In the genomic region with DNA sequence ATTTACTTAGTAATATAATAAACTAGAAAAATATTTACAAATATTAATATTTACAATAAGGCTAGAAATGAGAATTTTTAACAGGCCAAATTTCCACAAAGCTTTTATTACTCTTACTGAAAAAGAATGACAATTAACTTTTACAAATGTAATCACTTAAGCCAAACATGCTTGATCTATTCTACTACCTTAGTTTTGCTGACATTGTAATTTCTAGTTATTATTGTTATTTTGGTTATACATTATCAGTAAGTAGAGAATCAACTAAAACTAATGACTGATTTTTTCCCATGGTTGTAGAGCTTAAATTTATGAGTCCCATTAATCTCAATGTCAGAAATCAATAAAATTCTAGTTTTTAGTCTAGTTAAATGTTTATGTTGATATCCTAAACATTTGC, we compare ENCODE assay signal across 8 cellular contexts.
DNase-seq lines count a peak whose midpoint lies in the region; ATAC-seq, FAIRE-seq and TF ChIP-seq lines count a peak whose summit lies in the region.
"Not testable (repeated sequence)": the region's sequence is repeated elsewhere in the genome, so short reads cannot be mapped to it uniquely, and the experiment has no call there.

No MANE protein-coding gene starts in this region.

- not testable (repeated sequence) for TF ChIP-seq EP300 in A549 (IDR thresholded peaks at IDR 0.05); GM12878 (IDR thresholded peaks at IDR 0.05; ENCODE audit: borderline replicate concordance in 1 of 2, control insufficient read depth in 1 of 2, low read depth in 2 of 2, low read length in 2 of 2); HepG2 (IDR thresholded peaks at IDR 0.05; ENCODE audit: low read depth in 2 of 2, low read length in 2 of 2); HepG2 (CRISPR knock-in tag; IDR thresholded peaks at IDR 0.05; ENCODE audit: borderline replicate concordance)

- TF ChIP-seq CTCF in A549 (IDR thresholded peaks at IDR 0.05); GM12878 (IDR thresholded peaks at IDR 0.05 in 2 of 3, conservative IDR thresholded peaks at IDR 0.05 in 1 of 3; ENCODE audit: control insufficient read depth in 2 of 3, extremely low read depth in 1 of 3, insufficient read depth in 1 of 3, low read depth in 3 of 3, low read length in 3 of 3); HepG2 (CRISPR knock-in tag; IDR thresholded peaks at IDR 0.05): not testable (repeated sequence)

- not testable (repeated sequence) for H3K27me3 ChIP-seq in GM12878 (replicated peaks in 1 of 2; ENCODE audit: control insufficient read depth in 2 of 2, insufficient read depth in 2 of 2, low read length in 1 of 2); HepG2 (ENCODE audit: control insufficient read depth in 1 of 2, insufficient read depth in 2 of 2, low read length in 2 of 2); small intestine (ENCODE audit: control insufficient read depth in 2 of 2, insufficient read depth in 2 of 2, low read length in 2 of 2)

- SMC1A ChIA-PET in GM12878 (lab: Charles Lee; ENCODE audit: uncharacterized antibody, unreplicated experiment): not testable (repeated sequence)

- intact Hi-C loops in GM12878 (cut with micrococcal nuclease; ENCODE audit: unreplicated experiment); HepG2 (cut with micrococcal nuclease; ENCODE audit: unreplicated experiment): not testable (repeated sequence)

- POLR2A ChIA-PET in A549 (lab: Yijun Ruan, JAX); GM12878 (lab: Charles Lee); HepG2 (lab: Yijun Ruan, JAX): not testable (repeated sequence)

- H3K79me2 ChIP-seq in GM12878 (ENCODE audit: control insufficient read depth, insufficient read depth, low read length); HepG2 (ENCODE audit: insufficient read depth, low read length): not testable (repeated sequence)

- H3K27ac ChIP-seq in A549; GM12878 (ENCODE audit: control insufficient read depth, insufficient read depth); HepG2 (ENCODE audit: extremely low read length, insufficient read depth, low read length); small intestine (ENCODE audit: low read depth in 1 of 2, low read length in 1 of 2): not testable (repeated sequence)

- ATAC-seq in A549, GM12878, HepG2: not testable (repeated sequence)

- TF ChIP-seq POLR2A in A549 (IDR thresholded peaks at IDR 0.05; ENCODE audit: low read length); GM12878 (IDR thresholded peaks at IDR 0.05; ENCODE audit: low read depth, low read length); HepG2 (IDR thresholded peaks at IDR 0.05; ENCODE audit: insufficient read depth in 1 of 2, low read depth in 2 of 2, low read length in 2 of 2): not testable (repeated sequence)

- DNase-seq in A549 (ENCODE audit: low read depth in 1 of 2, low spot score in 1 of 2); GM18507 (ENCODE audit: extremely low spot score, insufficient read length, low read depth); GM12878 (ENCODE audit: low read depth, low spot score); frontal cortex (ENCODE audit: low spot score in 2 of 2); HepG2 (ENCODE audit: low spot score); small intestine: not testable (repeated sequence)

- not testable (repeated sequence) for H3K4me3 ChIP-seq in A549; GM12878; HepG2 (replicated peaks in 1 of 3; ENCODE audit: insufficient read depth in 1 of 3, low read depth in 2 of 3, low read length in 3 of 3); small intestine (ENCODE audit: low read depth in 1 of 2, low read length in 2 of 2)

- in situ Hi-C loops in GM12878 (cut with MboI); HepG2 (cut with HindIII; ENCODE audit: extremely low pct_ligation_motif_present, low pct_unique_long_range_greater_than_20kb): not testable (repeated sequence)

- not testable (repeated sequence) for H3K4me2 ChIP-seq in A549; GM12878 (ENCODE audit: control insufficient read depth, insufficient read depth); HepG2 (ENCODE audit: low read depth, low read length)

- H4K20me1 ChIP-seq in GM12878 (ENCODE audit: control insufficient read depth, insufficient read depth); HepG2 (ENCODE audit: insufficient read depth, low read length): not testable (repeated sequence)

- H3K9me3 ChIP-seq in A549; GM12878 (replicated peaks; ENCODE audit: control insufficient read depth, insufficient read depth, low read length); HepG2 (ENCODE audit: low read length); small intestine (ENCODE audit: control insufficient read depth, low read depth): not testable (repeated sequence)

- BruUV-seq in GM12878 (replicated peaks; lab: Mats Ljungman, UMichigan); HepG2 (replicated peaks; lab: Mats Ljungman, UMichigan): not testable (repeated sequence)

- H2AFZ ChIP-seq in GM12878 (ENCODE audit: control insufficient read depth, low read depth, low read length); HepG2 (ENCODE audit: low read length): not testable (repeated sequence)

- TF ChIP-seq RAD21 in A549 (conservative IDR thresholded peaks at IDR 0.05 in 1 of 2, IDR thresholded peaks at IDR 0.05 in 1 of 2); GM12878 (IDR thresholded peaks at IDR 0.05; ENCODE audit: insufficient read depth, low read depth, low read length); HepG2 (CRISPR knock-in tag; IDR thresholded peaks at IDR 0.05): not testable (repeated sequence)

- H3K4me1 ChIP-seq in A549; GM12878 (ENCODE audit: control insufficient read depth, insufficient read depth, low read length); HepG2 (ENCODE audit: insufficient read depth, low read length); small intestine (ENCODE audit: control insufficient read depth in 2 of 2, insufficient read depth in 1 of 2, low read depth in 1 of 2, low read length in 1 of 2): not testable (repeated sequence)

- RAD21 ChIA-PET in GM12878 (lab: Charles Lee; ENCODE audit: unreplicated experiment): not testable (repeated sequence)

- H3K36me3 ChIP-seq in GM12878 (ENCODE audit: control insufficient read depth in 2 of 2, insufficient read depth in 2 of 2, low read length in 1 of 2); HepG2 (replicated peaks in 1 of 2; ENCODE audit: control insufficient read depth in 1 of 2, insufficient read depth in 2 of 2, low read length in 2 of 2); small intestine (ENCODE audit: control insufficient read depth in 2 of 2, insufficient read depth in 2 of 2, low read length in 2 of 2): not testable (repeated sequence)

- not testable (repeated sequence) for H3K9ac ChIP-seq in GM12878 (ENCODE audit: control insufficient read depth, insufficient read depth, low read length); HepG2 (ENCODE audit: insufficient read depth, low read depth, low read length)

- peak; percentile 88 for FAIRE-seq in A549 (lab: Jason Lieb, UNC)
- peak; percentile 59 for FAIRE-seq in GM18507 (lab: Jason Lieb, UNC)
- FAIRE-seq in TTC549 (lab: Jason Lieb, UNC): peak; percentile 39
- peak; percentile 66 for FAIRE-seq in GM12878 (lab: Jason Lieb, UNC)
- FAIRE-seq in colon (lab: Jason Lieb, UNC): peak; percentile 36
- peak; percentile 36 for FAIRE-seq in frontal cortex (lab: Jason Lieb, UNC)
- FAIRE-seq in HepG2 (lab: Jason Lieb, UNC): not testable (repeated sequence)
- peak; percentile 94 for FAIRE-seq in small intestine (lab: Jason Lieb, UNC)

- CTCF ChIA-PET in A549 (lab: Yijun Ruan, JAX); HepG2 (lab: Yijun Ruan, JAX; ENCODE audit: low intra/inter-chr PET ratio, low total read pairs): not testable (repeated sequence)
- CTCF ChIA-PET in GM12878 (lab: Yijun Ruan, JAX): interaction anchor here (1.1 kb wide), 1 partner anchor 14 kb away, joined by 3 read pairs; no protein-coding TSS in a partner anchor

TF ChIP-seq in A549, 52 proteins besides CTCF, POLR2A, EP300 and RAD21:
- TF ChIP-seq MAFK (IDR thresholded peaks at IDR 0.05; ENCODE audit: partially characterized antibody): peak; percentile 72

TF ChIP-seq in HepG2, 621 proteins besides CTCF, POLR2A, EP300 and RAD21:
- TF ChIP-seq MAFK (conservative IDR thresholded peaks at IDR 0.05 in 1 of 2, IDR thresholded peaks at IDR 0.05 in 1 of 2; ENCODE audit: low read length in 2 of 2) (peak; percentile 65 to 79), MAFF (IDR thresholded peaks at IDR 0.05; ENCODE audit: low read depth, low read length) (peak; percentile 62; the same call in 1 of the 2 replicates)
